In genomic region chr19:2427323-2428026, GRCh38 we compare ENCODE assay signal across 8 cellular contexts. TPM values are rescaled to one million over a fixed set of nuclear protein-coding genes. Genes with fewer than 3 reads are reported as not detected.
DNase-seq lines count a peak whose midpoint lies in the region; ATAC-seq and TF ChIP-seq lines count a peak whose summit lies in the region.

Gene TIMM13, minus strand, starts transcription at chr19:2427586. Its CDS starts 53 bp downstream, at chr19:2427533.

- H3K27ac ChIP-seq in caudate nucleus (ENCODE audit: low read depth, low read length) = peak within 1 kb of the TSS; percentile 100
- H3K27ac ChIP-seq in spleen = peak within 1 kb of the TSS; percentile 94 to 99 (median 98)

- H3K4me1 ChIP-seq in spleen = peaks cover 25 to 60% (median 43%) of the 10 kb centered on the region in 6 donors

- peak within 1 kb of the TSS; percentile 75 to 100 (median 90) for H3K4me3 ChIP-seq in spleen

- ATAC-seq in GM19035 (IDR thresholded peaks at IDR 0.05; ENCODE audit: unreplicated experiment) (peak; percentile 80), HG03342 (IDR thresholded peaks at IDR 0.05; ENCODE audit: unreplicated experiment) (peak; percentile 82)

- H3K36me3 ChIP-seq in spleen = peaks cover 0 to 65% (median 20%) of the 10 kb centered on the region in 6 donors

- H3K27me3 ChIP-seq in spleen (replicated peaks in 1 of 7) = no peaks in the 10 kb centered on the region

- TF ChIP-seq POLR2A in spleen (IDR thresholded peaks at IDR 0.05) = peak in 2 of 3 donors; percentile 32 to 55

- DNase-seq in AG09319 (ENCODE audit: extremely low read depth, low read depth) = peak; percentile 89
- DNase-seq in NCI-H446 (lab: John Stamatoyannopoulos, UW) = peak; percentile 97 to 99
- DNase-seq in activated CD4-positive, CD25-positive, alpha-beta regulatory T cell (lab: John Stamatoyannopoulos, UW) = peak; percentile 92 to 94 (median 92)
- DNase-seq in caudate nucleus (lab: John Stamatoyannopoulos, UW) = peak; percentile 63 to 100 (median 95)
- peak; percentile 99 for DNase-seq in inferior parietal cortex (ENCODE audit: extremely low spot score)
- DNase-seq in spleen = peak; percentile 98

- intact Hi-C loops in spleen (cut with DNase I; ENCODE audit: low total_unique reads) = no loop called here

- H3K9me3 ChIP-seq in spleen = no peaks in the 10 kb centered on the region

- TF ChIP-seq CTCF in AG09319 (IDR thresholded peaks at IDR 0.05; ENCODE audit: low read depth, low read length) = no peak
- TF ChIP-seq CTCF in spleen (IDR thresholded peaks at IDR 0.05 in 8 of 11, conservative IDR thresholded peaks at IDR 0.05 in 3 of 11) = peak in 2 of 11 experiments; percentile 20 to 21

- WGBS in spleen, 5 donors = 0 to 1% (median 0%) methylated on average over 30 to 84 of the region's 84 CpGs

RNA-seq across cellular contexts. Expression of gene TIMM13, which starts in this region (rescaled TPM):
- 10 to 100 TPM; 21.1 to 59.3 (median 44.2) TPM for total RNA-seq in spleen
- polyA plus RNA-seq in spleen = 10 to 100 TPM; 39.5 to 87.5 (median 84.1) TPM

Comparison
In these comparisons a context has a peak if more than half of its experiments do, and no peak if none do; other contexts are left out.
1. Peak in every context shown above with its lines: DNase-seq, ATAC-seq, H3K4me3 ChIP-seq and H3K27ac ChIP-seq.